ENCODE assay signal across 8 cellular contexts in the genomic region with DNA sequence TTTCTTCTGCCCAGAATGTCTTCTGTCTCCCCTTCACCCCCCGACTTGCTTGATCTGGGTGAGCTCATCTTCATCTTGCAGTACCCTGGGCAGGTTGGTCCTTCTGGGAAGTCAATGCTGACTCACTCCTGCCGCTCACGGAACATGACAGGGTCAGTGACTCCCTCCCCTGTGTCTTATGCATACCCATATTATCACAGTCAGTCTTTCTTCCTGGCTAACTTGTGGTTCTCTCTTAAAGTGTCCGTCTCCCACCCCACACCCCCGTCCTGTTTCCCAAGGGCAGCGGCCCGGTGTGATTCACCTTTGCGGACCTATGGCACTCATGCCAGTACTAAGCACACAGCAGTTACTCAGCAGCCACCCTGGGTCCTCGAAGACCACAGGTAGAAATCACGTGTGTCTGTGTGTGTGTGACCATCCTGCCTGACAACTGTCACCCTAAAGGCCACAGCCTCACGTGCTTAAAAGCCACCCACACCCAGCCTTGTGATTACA. TPM values are rescaled to one million over a fixed set of nuclear protein-coding genes. Genes with fewer than 3 reads are reported as not detected.
DNase-seq lines count a peak whose midpoint lies in the region; ATAC-seq lines count a peak whose summit lies in the region.

No MANE protein-coding gene starts in this region.

- ATAC-seq in left ventricle myocardium superior, result no peak

- intact Hi-C loops in cardiac septum (cut with DNase I), result no loop called here
- intact Hi-C loops in left ventricle myocardium superior (cut with micrococcal nuclease), result no loop called here

- DNase-seq in cardiac septum (ENCODE audit: low spot score), result peak; percentile 41
- DNase-seq in left ventricle myocardium superior, result no peak
- peak; percentile 54 for DNase-seq in activated CD4-positive, alpha-beta memory T cell treated with anti-CD3 and anti-CD28 coated beads, Interleukin-2, amount 10 ng/mL, durations not matched to agents 7 days and 5 days
- peak; percentile 87 for DNase-seq in glomerular visceral epithelial cell (ENCODE audit: extremely low spot score)
- no peak for DNase-seq in SKM-1 (lab: John Stamatoyannopoulos, UW; ENCODE audit: unreplicated experiment)
- DNase-seq in Ammon's horn (ENCODE audit: low spot score), result no peak
- DNase-seq in RPMI8226, result no peak
- no peak for DNase-seq in NCI-H187 treated with DMSO at 0.1 percent for 48 hours (lab: John Stamatoyannopoulos, UW)

- H3K36me3 Mint-ChIP-seq in activated CD4-positive, alpha-beta memory T cell treated with anti-CD3 and anti-CD28 coated beads, Interleukin-2, amount 10 ng/mL, durations not matched to agents 7 days and 5 days (ENCODE audit: low read depth), result no peaks in the 10 kb centered on the region

- CTCF ChIA-PET in activated CD4-positive, alpha-beta memory T cell treated with anti-CD3 and anti-CD28 coated beads, Interleukin-2, amount 10 ng/mL, durations not matched to agents 7 days and 5 days (lab: Charles Lee), result interaction anchor here (1.2 to 1.4 kb wide), 2 partner anchors 11 to 19 kb away, joined by 3 read pairs; no protein-coding TSS in a partner anchor

- H3K4me1 Mint-ChIP-seq in activated CD4-positive, alpha-beta memory T cell treated with anti-CD3 and anti-CD28 coated beads, Interleukin-2, amount 10 ng/mL, durations not matched to agents 7 days and 5 days, result peaks cover 40% of the 10 kb centered on the region

- H3K27me3 Mint-ChIP-seq in activated CD4-positive, alpha-beta memory T cell treated with anti-CD3 and anti-CD28 coated beads, Interleukin-2, amount 10 ng/mL, durations not matched to agents 7 days and 5 days, result peaks cover 3% of the 10 kb centered on the region

- POLR2A ChIA-PET in activated CD4-positive, alpha-beta memory T cell treated with anti-CD3 and anti-CD28 coated beads, Interleukin-2, amount 10 ng/mL, durations not matched to agents 7 days and 5 days (lab: Charles Lee), result interaction anchor here (2.4 kb wide), 1 partner anchor 38 kb away, joined by 11 read pairs; a partner anchor contains a TSS

- H3K27ac Mint-ChIP-seq in activated CD4-positive, alpha-beta memory T cell treated with anti-CD3 and anti-CD28 coated beads, Interleukin-2, amount 10 ng/mL, durations not matched to agents 7 days and 5 days, result peak overlapping the region; percentile 65

- peak overlapping the region; percentile 25 for H3K4me3 Mint-ChIP-seq in activated CD4-positive, alpha-beta memory T cell treated with anti-CD3 and anti-CD28 coated beads, Interleukin-2, amount 10 ng/mL, durations not matched to agents 7 days and 5 days

- no peaks in the 10 kb centered on the region for H3K9me3 Mint-ChIP-seq in activated CD4-positive, alpha-beta memory T cell treated with anti-CD3 and anti-CD28 coated beads, Interleukin-2, amount 10 ng/mL, durations not matched to agents 7 days and 5 days

RNA-seq across cellular contexts. Expression of a gene that starts 17.7 kb away (rescaled TPM):
- total RNA-seq in cardiac septum, result 11.6 TPM
- total RNA-seq in left ventricle myocardium superior, result 12.0 TPM
- under 1 TPM; 0.20 to 0.48 TPM for total RNA-seq in activated CD4-positive, alpha-beta memory T cell treated with anti-CD3 and anti-CD28 coated beads, Interleukin-2, amount 10 ng/mL, durations not matched to agents 7 days and 5 days

RNA-seq across cellular contexts. Expression of a gene that starts 38.6 kb away (rescaled TPM):
- total RNA-seq in cardiac septum (57.7 TPM), left ventricle myocardium superior (33.7 TPM)
- 10 to 100 TPM; 95.5 to 99.9 TPM for total RNA-seq in activated CD4-positive, alpha-beta memory T cell treated with anti-CD3 and anti-CD28 coated beads, Interleukin-2, amount 10 ng/mL, durations not matched to agents 7 days and 5 days

Comparison
In these comparisons a context has a peak if more than half of its experiments do, and no peak if none do; other contexts are left out.
1. DNase-seq: peak in cardiac septum (single experiment), activated CD4-positive, alpha-beta memory T cell treated with anti-CD3 and anti-CD28 coated beads, Interleukin-2, amount 10 ng/mL, durations not matched to agents 7 days and 5 days (single experiment) and glomerular visceral epithelial cell (single experiment); none in left ventricle myocardium superior (single experiment), SKM-1 (single experiment), Ammon's horn (single experiment), RPMI8226 (single experiment) and NCI-H187 treated with DMSO at 0.1 percent for 48 hours (single experiment).